22 cellular contexts compared by ENCODE assay signal in the genomic region with DNA sequence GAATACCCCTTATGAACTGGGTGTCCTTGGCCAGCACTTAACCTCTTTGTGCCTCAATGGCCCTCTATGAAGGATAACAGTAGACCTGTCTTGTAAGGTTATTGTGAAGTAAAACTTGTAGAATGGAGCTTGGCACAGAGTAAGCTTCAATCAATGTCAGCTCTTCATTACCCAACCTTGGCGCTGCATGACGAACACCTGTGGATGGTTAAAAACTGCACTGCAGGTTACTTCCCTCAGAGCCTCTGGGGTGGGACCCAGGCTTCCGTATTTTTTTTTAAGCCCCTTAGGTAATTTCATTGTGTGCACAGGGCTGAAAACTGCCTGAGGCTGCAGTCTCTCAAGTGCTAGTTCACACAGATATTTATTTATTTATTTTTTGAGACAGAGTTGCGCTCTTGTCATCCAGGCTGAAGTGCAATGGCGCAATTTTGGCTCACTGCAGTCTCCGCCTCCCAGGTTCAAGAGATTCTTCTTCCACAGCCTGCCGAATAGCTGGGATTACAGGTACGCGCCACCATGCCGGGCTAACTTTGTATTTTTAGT.
"Had no signal": no experiment of that assay in that cellular context is flagged by ENCODE, and none has a peak within 500 bp of the region (broad histone marks: within the 10 kb centered on the region; RNA-seq: fewer than 3 reads in every experiment).

No MANE protein-coding gene starts in this region.

- H3K27ac ChIP-seq: esophagus muscularis mucosa, hepatocyte, neural progenitor cell, ovary, stomach, testis, upper lobe of left lung had no signal

- H3K9me3 ChIP-seq: esophagus muscularis mucosa, ovary, stomach, testis, upper lobe of left lung had no signal

- H3K27me3 ChIP-seq: hepatocyte, neural progenitor cell, ovary, stomach, testis, upper lobe of left lung had no signal

- FAIRE-seq: endothelial cell of umbilical vein, TTC549 had no signal

- H3K9ac ChIP-seq: neural progenitor cell had no signal

- H3K4me1 ChIP-seq: neural progenitor cell, stomach, testis had no signal

- ATAC-seq: activated CD4-positive, alpha-beta T cell treated with anti-CD3 and anti-CD28 coated beads for 36 hours; naive thymus-derived CD4-positive, alpha-beta T cell; sciatic nerve had no signal

- H3K4me3 Mint-ChIP-seq: activated CD4-positive, alpha-beta T cell treated with anti-CD3 and anti-CD28 coated beads for 36 hours; activated naive CD8-positive, alpha-beta T cell; activated T-helper 1 cell treated with anti-CD3 and anti-CD28 coated beads, Interleukin-12 subunit alpha, Interleukin-12 subunit beta, Interleukin-2, Interleukin-4 antibody, amounts not matched to agents 30 ng/mL and 10 ng/mL and 1 ng/mL, durations not matched to agents 14 hours and 24 hours and 36 hours; naive thymus-derived CD4-positive, alpha-beta T cell; neural progenitor cell; T-helper 2 cell treated with Interferon-gamma antibody and Interleukin-4, amounts not matched to agents 5 μg/mL and 100 μg/mL, for 36 hours had no signal

- H2AFZ ChIP-seq: hepatocyte, neural progenitor cell had no signal

- H3K4me2 ChIP-seq: hepatocyte, neural progenitor cell, smooth muscle cell had no signal

- H3K27ac Mint-ChIP-seq: activated CD4-positive, alpha-beta T cell treated with anti-CD3 and anti-CD28 coated beads for 36 hours; activated naive CD8-positive, alpha-beta T cell; activated T-helper 1 cell treated with anti-CD3 and anti-CD28 coated beads, Interleukin-12 subunit alpha, Interleukin-12 subunit beta, Interleukin-2, Interleukin-4 antibody, amounts not matched to agents 30 ng/mL and 10 ng/mL and 1 ng/mL, durations not matched to agents 14 hours and 24 hours and 36 hours; neural progenitor cell; T-helper 2 cell treated with Interferon-gamma antibody and Interleukin-4, amounts not matched to agents 5 μg/mL and 100 μg/mL, for 36 hours had no signal

- DNase-seq: activated CD4-positive, alpha-beta T cell treated with anti-CD3 and anti-CD28 coated beads for 36 hours; activated CD4-positive, alpha-beta T cell treated with anti-CD3 and anti-CD28 coated beads, Interleukin-2, amount 50 U/mL, for 48 hours; activated T-cell treated with anti-CD3 and anti-CD28 coated beads for 4 hours; dermis blood vessel endothelial cell; effector memory CD4-positive, alpha-beta T cell; mesendoderm; naive thymus-derived CD4-positive, alpha-beta T cell; ovary; stimulated activated CD4-positive, alpha-beta T cell treated with anti-CD3 and anti-CD28 coated beads, Interleukin-4, amount 100 ng/mL, for 1 hour; stomach; testis; upper lobe of left lung had no signal

- H3K36me3 Mint-ChIP-seq: activated naive CD8-positive, alpha-beta T cell; naive thymus-derived CD4-positive, alpha-beta T cell; neural progenitor cell had no signal

- H3K4me3 ChIP-seq: esophagus muscularis mucosa, hepatocyte, neural progenitor cell, ovary, smooth muscle cell, stomach, testis, upper lobe of left lung had no signal

- H3K27me3 Mint-ChIP-seq: activated CD4-positive, alpha-beta T cell treated with anti-CD3 and anti-CD28 coated beads for 36 hours; activated naive CD8-positive, alpha-beta T cell had no signal

- H3K79me2 ChIP-seq: hepatocyte had no signal

- H3K36me3 ChIP-seq: esophagus muscularis mucosa, neural progenitor cell, ovary, stomach, upper lobe of left lung had no signal

- H3K9me3 Mint-ChIP-seq: activated T-helper 1 cell treated with anti-CD3 and anti-CD28 coated beads, Interleukin-12 subunit alpha, Interleukin-12 subunit beta, Interleukin-2, Interleukin-4 antibody, amounts not matched to agents 30 ng/mL and 10 ng/mL and 1 ng/mL, durations not matched to agents 14 hours and 24 hours and 36 hours; neural progenitor cell; T-helper 2 cell treated with Interferon-gamma antibody and Interleukin-4, amounts not matched to agents 5 μg/mL and 100 μg/mL, for 36 hours had no signal
